In the genomic region with DNA sequence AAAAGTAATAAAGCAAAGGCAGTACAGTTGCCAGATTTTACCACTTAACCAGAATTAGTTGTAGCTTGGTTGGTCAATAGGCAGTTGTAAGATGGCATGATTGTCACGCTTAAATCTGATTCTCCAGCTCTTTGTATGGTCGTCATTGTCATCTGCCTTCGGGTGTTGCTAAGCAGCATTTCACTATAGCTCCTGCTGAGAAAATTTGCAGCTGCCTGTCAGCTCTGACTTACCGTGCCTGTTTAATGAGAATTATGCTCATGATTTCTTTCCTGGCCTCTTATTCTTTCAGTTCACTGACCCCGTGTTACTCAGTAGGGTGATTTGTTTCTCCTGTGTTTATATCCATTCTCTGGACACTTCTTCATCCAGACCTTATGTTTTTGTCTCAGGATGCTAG, we compare ENCODE assay signal across 19 cellular contexts.
DNase-seq lines count a peak whose midpoint lies in the region; ATAC-seq, FAIRE-seq and TF ChIP-seq lines count a peak whose summit lies in the region.
"Had no signal": no experiment of that assay in that cellular context is flagged by ENCODE, and none has a peak within 500 bp of the region (broad histone marks: within the 10 kb centered on the region; RNA-seq: fewer than 3 reads in every experiment).

No MANE protein-coding gene starts in this region.

- H3K4me1 ChIP-seq in liver (ENCODE audit: control insufficient read depth in 4 of 4, insufficient read depth in 4 of 4, low read length in 3 of 4) (peaks cover 4 to 35% (median 17%) of the 10 kb centered on the region in 4 donors), HepG2 (ENCODE audit: insufficient read depth, low read length) (peaks cover 22% of the 10 kb centered on the region), MM.1S (ENCODE audit: low read length) (no peaks in the 10 kb centered on the region)
- H3K4me1 ChIP-seq: colonic mucosa, right atrium auricular region, SJSA1, uterus had no signal

- no peaks in the 10 kb centered on the region for H3F3A ChIP-seq in MM.1S (ENCODE audit: insufficient read depth, low read length)

- H3K79me2 ChIP-seq in HepG2 (ENCODE audit: insufficient read depth, low read length) (no peaks in the 10 kb centered on the region), MM.1S (ENCODE audit: low read length) (no peaks in the 10 kb centered on the region)

- H3K9ac ChIP-seq in liver (ENCODE audit: low read depth in 1 of 2, low read length in 2 of 2), result peak overlapping the region in 1 of 2 donors; percentile 6
- H3K9ac ChIP-seq in HepG2 (ENCODE audit: insufficient read depth, low read depth, low read length), result no peak overlapping the region
- no peak overlapping the region for H3K9ac ChIP-seq in MM.1S (ENCODE audit: low read length)

- H3K4me3 ChIP-seq in liver (ENCODE audit: low read depth in 1 of 3, low read length in 3 of 3) (peak overlapping the region in 1 of 3 donors; percentile 13), HepG2 (replicated peaks in 1 of 3; ENCODE audit: insufficient read depth in 1 of 3, low read depth in 2 of 3, low read length in 3 of 3) (no peak overlapping the region), MM.1S (ENCODE audit: low read length) (no peak overlapping the region)
- H3K4me3 ChIP-seq: colonic mucosa, right atrium auricular region, SJSA1, uterus had no signal

- intact Hi-C loops in HepG2 (cut with micrococcal nuclease; ENCODE audit: unreplicated experiment) (no loop called here), Right ventricle myocardium inferior (cut with DNase I) (no loop called here)

- H2AFZ ChIP-seq in HepG2 (ENCODE audit: low read length), result no peak overlapping the region
- H2AFZ ChIP-seq in MM.1S (ENCODE audit: low read length), result no peak overlapping the region

- no peak for ATAC-seq in HepG2
- ATAC-seq in left lobe of liver, result peak; percentile 12
- no peak for ATAC-seq in GM19351 (IDR thresholded peaks at IDR 0.05; ENCODE audit: unreplicated experiment)
- no peak for ATAC-seq in Right ventricle myocardium inferior
- ATAC-seq: T-helper 17 cell had no signal

- no TSS peak for BruUV-seq in HepG2 (replicated peaks; lab: Mats Ljungman, UMichigan)

- no peak for DNase-seq in HepG2 (ENCODE audit: low spot score)
- DNase-seq in NCI-H345 (lab: John Stamatoyannopoulos, UW), result peak; percentile 67
- DNase-seq in left lobe of liver (ENCODE audit: low spot score), result no peak
- no peak for DNase-seq in MM.1S
- no peak for DNase-seq in cerebellum (ENCODE audit: low spot score)
- no peak for DNase-seq in Right ventricle myocardium inferior (ENCODE audit: missing footprints)
- DNase-seq: activated CD4-positive, alpha-beta T cell treated with anti-CD3 and anti-CD28 coated beads, Interleukin-2, amount 50 U/mL, for 1 hour; activated CD8-positive, alpha-beta memory T cell treated with anti-CD3 and anti-CD28 coated beads, Interleukin-2, amount 50 U/mL, for 4 hours; activated effector memory CD4-positive, alpha-beta T cell treated with anti-CD3 and anti-CD28 coated beads, Interleukin-2, amount 50 U/mL, for 16 hours; colonic mucosa; NCI-H187 treated with DMSO at 0.1 percent for 48 hours; NCI-H82; T-helper 17 cell; uterus had no signal

- H3K27me3 ChIP-seq in liver (ENCODE audit: control insufficient read depth in 4 of 4, insufficient read depth in 4 of 4, low read length in 3 of 4), result no peaks in the 10 kb centered on the region
- H3K27me3 ChIP-seq in HepG2 (ENCODE audit: control insufficient read depth in 1 of 2, insufficient read depth in 2 of 2, low read length in 2 of 2), result no peaks in the 10 kb centered on the region
- H3K27me3 ChIP-seq in MM.1S (replicated peaks; ENCODE audit: insufficient read depth, low read length), result no peaks in the 10 kb centered on the region
- H3K27me3 ChIP-seq: colonic mucosa, right atrium auricular region, SJSA1, uterus had no signal

- H3K27ac ChIP-seq in liver (ENCODE audit: low read depth in 1 of 2, low read length in 2 of 2), result peak overlapping the region; percentile 53 to 69
- H3K27ac ChIP-seq in HepG2 (ENCODE audit: extremely low read length, insufficient read depth, low read length), result no peak overlapping the region
- H3K27ac ChIP-seq in MM.1S (ENCODE audit: low read length), result no peak overlapping the region
- H3K27ac ChIP-seq: colonic mucosa, right atrium auricular region, SJSA1, uterus had no signal

- WGBS in liver, result 48% methylated on average over 5 of the region's 5 CpGs
- WGBS in HepG2 (ENCODE audit: low lambda C conversion rate), result 99% methylated on average over 5 of the region's 5 CpGs

- POLR2A ChIA-PET in HepG2 (lab: Yijun Ruan, JAX), result interaction anchor here (1.2 kb wide), 1 partner anchor 18 kb away, joined by 3 read pairs; no protein-coding TSS in a partner anchor

- H3K9me2 ChIP-seq in MM.1S (replicated peaks; ENCODE audit: insufficient read depth, low read length), result no peaks in the 10 kb centered on the region

- peaks cover 0 to 2% (median under 1%) of the 10 kb centered on the region in 4 donors for H3K36me3 ChIP-seq in liver (ENCODE audit: control insufficient read depth in 4 of 4, insufficient read depth in 3 of 4, low read depth in 1 of 4, low read length in 3 of 4)
- peaks cover 2 to 9% of the 10 kb centered on the region in 2 experiments; a peak in 3 of 5 replicates for H3K36me3 ChIP-seq in HepG2 (replicated peaks in 1 of 2; ENCODE audit: control insufficient read depth in 1 of 2, insufficient read depth in 2 of 2, low read length in 2 of 2)
- no peaks in the 10 kb centered on the region for H3K36me3 ChIP-seq in MM.1S (replicated peaks; ENCODE audit: insufficient read depth, low read length)
- H3K36me3 ChIP-seq: colonic mucosa, uterus had no signal

- no peak for FAIRE-seq in HepG2 (lab: Jason Lieb, UNC)
- FAIRE-seq: D721Med had no signal

- in situ Hi-C loops in HepG2 (cut with HindIII; ENCODE audit: extremely low pct_ligation_motif_present, low pct_unique_long_range_greater_than_20kb), result no loop called here

- no peak for TF ChIP-seq CTCF in liver (IDR thresholded peaks at IDR 0.05; ENCODE audit: low read depth, low read length, missing input control)
- no peak for TF ChIP-seq CTCF in HepG2 (CRISPR knock-in tag; IDR thresholded peaks at IDR 0.05)
- TF ChIP-seq CTCF in MM.1S (IDR thresholded peaks at IDR 0.05; ENCODE audit: low read length), result no peak

- TF ChIP-seq POLR2A in HepG2 (IDR thresholded peaks at IDR 0.05; ENCODE audit: insufficient read depth in 1 of 2, low read depth in 2 of 2, low read length in 2 of 2), result no peak

- H4K20me1 ChIP-seq in HepG2 (ENCODE audit: insufficient read depth, low read length), result no peaks in the 10 kb centered on the region
- no peaks in the 10 kb centered on the region for H4K20me1 ChIP-seq in MM.1S (ENCODE audit: insufficient read depth, low read length)

- TF ChIP-seq RAD21 in liver (IDR thresholded peaks at IDR 0.05) (no peak), HepG2 (CRISPR knock-in tag; IDR thresholded peaks at IDR 0.05) (no peak)

- H3K4me2 ChIP-seq in HepG2 (ENCODE audit: low read depth, low read length) (no peak overlapping the region), MM.1S (ENCODE audit: low read depth, low read length) (no peak overlapping the region)

- CTCF ChIA-PET in HepG2 (lab: Yijun Ruan, JAX; ENCODE audit: low intra/inter-chr PET ratio, low total read pairs), result no interaction called here

- TF ChIP-seq EP300 in HepG2 (IDR thresholded peaks at IDR 0.05; ENCODE audit: low read depth in 2 of 2, low read length in 2 of 2) (no peak), HepG2 (CRISPR knock-in tag; IDR thresholded peaks at IDR 0.05; ENCODE audit: borderline replicate concordance) (no peak)

- H3K9me3 ChIP-seq in liver (ENCODE audit: control insufficient read depth in 4 of 4, low read length in 3 of 4) (no peaks in the 10 kb centered on the region), HepG2 (ENCODE audit: low read length) (no peaks in the 10 kb centered on the region), MM.1S (replicated peaks; ENCODE audit: insufficient read depth, low read length) (no peaks in the 10 kb centered on the region)
- H3K9me3 ChIP-seq: colonic mucosa, right atrium auricular region, SJSA1, uterus had no signal

TF ChIP-seq in liver, 16 proteins besides CTCF, POLR2A, EP300 and RAD21:
- no peak for TF ChIP-seq HNF4G (IDR thresholded peaks at IDR 0.05)

TF ChIP-seq in HepG2, 621 proteins besides CTCF, POLR2A, EP300 and RAD21 (continues in another document):
- TF ChIP-seq ZNF790 (CRISPR knock-in tag; IDR thresholded peaks at IDR 0.05; ENCODE audit: borderline replicate concordance), result no peak
- no peak for TF ChIP-seq MTF1 (CRISPR knock-in tag; IDR thresholded peaks at IDR 0.05)
- no peak for TF ChIP-seq NFKB2 (CRISPR knock-in tag; IDR thresholded peaks at IDR 0.05; ENCODE audit: borderline replicate concordance)
- TF ChIP-seq SIX1 (CRISPR knock-in tag; IDR thresholded peaks at IDR 0.05; ENCODE audit: borderline replicate concordance), result no peak
- TF ChIP-seq ZNF660 (CRISPR knock-in tag; IDR thresholded peaks at IDR 0.05; ENCODE audit: borderline replicate concordance, low read depth), result no peak
- TF ChIP-seq, protein P1, sequence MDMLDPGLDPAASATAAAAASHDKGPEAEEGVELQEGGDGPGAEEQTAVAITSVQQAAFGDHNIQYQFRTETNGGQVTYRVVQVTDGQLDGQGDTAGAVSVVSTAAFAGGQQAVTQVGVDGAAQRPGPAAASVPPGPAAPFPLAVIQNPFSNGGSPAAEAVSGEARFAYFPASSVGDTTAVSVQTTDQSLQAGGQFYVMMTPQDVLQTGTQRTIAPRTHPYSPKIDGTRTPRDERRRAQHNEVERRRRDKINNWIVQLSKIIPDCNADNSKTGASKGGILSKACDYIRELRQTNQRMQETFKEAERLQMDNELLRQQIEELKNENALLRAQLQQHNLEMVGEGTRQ (IDR thresholded peaks at IDR 0.05; ENCODE audit: low read depth, low read length), result no peak
- TF ChIP-seq, protein P1 (CRISPR knock-in tag; IDR thresholded peaks at IDR 0.05; ENCODE audit: borderline replicate concordance), result no peak
- no peak for TF ChIP-seq ZZZ3 (CRISPR knock-in tag; IDR thresholded peaks at IDR 0.05; ENCODE audit: borderline replicate concordance)
- no peak for TF ChIP-seq AKAP8 (CRISPR knock-in tag; IDR thresholded peaks at IDR 0.05)
- TF ChIP-seq RCOR2 (CRISPR knock-in tag; IDR thresholded peaks at IDR 0.05), result no peak
- no peak for TF ChIP-seq MTA3 (CRISPR knock-in tag; IDR thresholded peaks at IDR 0.05)
- no peak for TF ChIP-seq ZNF567 (CRISPR knock-in tag; IDR thresholded peaks at IDR 0.05; ENCODE audit: borderline replicate concordance)
- TF ChIP-seq ZNF7 (CRISPR knock-in tag; IDR thresholded peaks at IDR 0.05), result no peak
- no peak for TF ChIP-seq BRD4 (CRISPR knock-in tag; IDR thresholded peaks at IDR 0.05)

Comparison
In these comparisons a context has a peak if more than half of its experiments do, and no peak if none do; other contexts are left out.
1. H3K27ac ChIP-seq: peak in liver (2 of 2); none in HepG2 (single experiment) and MM.1S (single experiment).